ENCODE assay signal across 19 cellular contexts in genomic region chr21:44515359-44516165, GRCh38. TPM values are rescaled to one million over a fixed set of nuclear protein-coding genes. Genes with fewer than 3 reads are reported as not detected.
A peak's percentile ranks its signal among the peaks of the same experiment; 100 is the strongest.
DNase-seq lines count a peak whose midpoint lies in the region; ATAC-seq, FAIRE-seq and TF ChIP-seq lines count a peak whose summit lies in the region.
"Had no signal": no experiment of that assay in that cellular context is flagged by ENCODE, and none has a peak within 500 bp of the region (broad histone marks: within the 10 kb centered on the region; RNA-seq: fewer than 3 reads in every experiment).

No MANE protein-coding gene starts in this region.

- DNase-seq in RWPE2 (ENCODE audit: low spot score) (peak; percentile 49), HepG2 (ENCODE audit: low spot score) (no peak), neuronal stem cell (ENCODE audit: low spot score) (no peak), T1000 (lab: John Stamatoyannopoulos, UW) (no peak)
- DNase-seq in activated CD4-positive, CD25-positive, alpha-beta regulatory T cell (lab: John Stamatoyannopoulos, UW): no peak
- DNase-seq: BE2C, Caco-2, DND-41, GDM1, HCEC 1CT, HFFc6 had no signal

- H3K23ac ChIP-seq in neuronal stem cell (ENCODE audit: low read depth, low read length, poor library complexity): no peak overlapping the region

- H3K27ac ChIP-seq in BLaER1 treated with 17β-estradiol and CSF1 and Interleukin-3, amounts not matched to agents 10 nM and 100 nM: peak overlapping the region in 6 of 11 experiments; percentile 18 to 57 (median 38); a peak in 10 of 22 replicates
- H3K27ac ChIP-seq in RWPE2 (ENCODE audit: poor library complexity, severe bottlenecking) (no peak overlapping the region), HepG2 (ENCODE audit: extremely low read length, insufficient read depth, low read length) (no peak overlapping the region), neuronal stem cell (replicated peaks; ENCODE audit: low read length) (no peak overlapping the region)
- H3K27ac ChIP-seq: A549, HL-60 had no signal

- no peak for TF ChIP-seq RAD21 in HepG2 (CRISPR knock-in tag; IDR thresholded peaks at IDR 0.05)

- CTCF ChIA-PET in HepG2 (lab: Yijun Ruan, JAX; ENCODE audit: low intra/inter-chr PET ratio, low total read pairs): no interaction called here

- intact Hi-C loops in HepG2 (cut with micrococcal nuclease; ENCODE audit: unreplicated experiment): loop anchor here (2.0 kb wide), 1 partner anchor 277 kb away; no protein-coding TSS in a partner anchor

- H3K4ac ChIP-seq in neuronal stem cell (ENCODE audit: low read length): no peak overlapping the region

- H3K14ac ChIP-seq in neuronal stem cell (ENCODE audit: low read length): no peak overlapping the region

- WGBS in HepG2 (ENCODE audit: low lambda C conversion rate): 75% methylated on average over 28 of the region's 32 CpGs
- WGBS in neuronal stem cell (ENCODE audit: extremely low coverage in 2 of 2, insufficient read length in 2 of 2, insufficient replicate concordance in 1 of 2), 2 donors: no CpG with 5 or more reads among the region's 32 CpGs

- peak overlapping the region; percentile 42 for H2BK120ac ChIP-seq in neuronal stem cell (ENCODE audit: low read depth, low read length)

- no peak overlapping the region for H4K91ac ChIP-seq in neuronal stem cell (ENCODE audit: low read depth, low read length, poor library complexity)

- FAIRE-seq in HepG2 (lab: Jason Lieb, UNC): no peak
- FAIRE-seq: A549, GM12892, H1 had no signal

- peaks cover 0 to 10% (median 0%) of the 10 kb centered on the region in 11 experiments; a peak in 1 of 22 replicates for H3K36me3 ChIP-seq in BLaER1 treated with 17β-estradiol and CSF1 and Interleukin-3, amounts not matched to agents 10 nM and 100 nM
- H3K36me3 ChIP-seq in RWPE2 (ENCODE audit: low read depth): no peaks in the 10 kb centered on the region
- peaks cover 7% of the 10 kb centered on the region in 2 experiments; a peak in 4 of 5 replicates for H3K36me3 ChIP-seq in HepG2 (replicated peaks in 1 of 2; ENCODE audit: control insufficient read depth in 1 of 2, insufficient read depth in 2 of 2, low read length in 2 of 2)
- H3K36me3 ChIP-seq in neuronal stem cell (replicated peaks in 1 of 2; ENCODE audit: control insufficient read depth in 2 of 2, insufficient read depth in 2 of 2, low read length in 2 of 2): peaks cover 0 to 6% of the 10 kb centered on the region in 2 donors
- H3K36me3 ChIP-seq: BE2C had no signal

- no peak; a peak in 1 of 4 replicates for TF ChIP-seq POLR2A in HepG2 (IDR thresholded peaks at IDR 0.05; ENCODE audit: insufficient read depth in 1 of 2, low read depth in 2 of 2, low read length in 2 of 2)

- H2BK15ac ChIP-seq in neuronal stem cell (ENCODE audit: low read length): no peak overlapping the region

- BruUV-seq in HepG2 (replicated peaks; lab: Mats Ljungman, UMichigan): no TSS peak

- ATAC-seq in RWPE2 (ENCODE audit: low read depth): no peak
- no peak; the same call in 2 of the 3 replicates for ATAC-seq in HepG2
- ATAC-seq in HG03432 (IDR thresholded peaks at IDR 0.05; ENCODE audit: unreplicated experiment): no peak
- ATAC-seq: A549 had no signal

- H3K4me1 ChIP-seq in BLaER1 treated with 17β-estradiol and CSF1 and Interleukin-3, amounts not matched to agents 10 nM and 100 nM: peaks cover 5 to 32% (median 24%) of the 10 kb centered on the region in 10 experiments
- H3K4me1 ChIP-seq in RWPE2 (ENCODE audit: insufficient read depth, poor library complexity, severe bottlenecking) (no peaks in the 10 kb centered on the region), HepG2 (ENCODE audit: insufficient read depth, low read length) (peaks cover 55% of the 10 kb centered on the region), neuronal stem cell (ENCODE audit: control insufficient read depth in 2 of 2, insufficient read depth in 1 of 2, low read depth in 1 of 2, low read length in 2 of 2) (peaks cover 0 to 6% of the 10 kb centered on the region in 2 donors)
- H3K4me1 ChIP-seq: A549, BE2C had no signal

- H3K79me2 ChIP-seq in HepG2 (ENCODE audit: insufficient read depth, low read length): no peaks in the 10 kb centered on the region

- H2AK5ac ChIP-seq in neuronal stem cell (ENCODE audit: low read depth, low read length): peak overlapping the region; percentile 1

- TF ChIP-seq EP300 in HepG2 (IDR thresholded peaks at IDR 0.05; ENCODE audit: low read depth in 2 of 2, low read length in 2 of 2) (no peak), HepG2 (CRISPR knock-in tag; IDR thresholded peaks at IDR 0.05; ENCODE audit: borderline replicate concordance) (no peak)

- H3K9me3 ChIP-seq in BLaER1 treated with 17β-estradiol and CSF1 and Interleukin-3, amounts not matched to agents 10 nM and 100 nM (replicated peaks in 1 of 11): peaks cover 0 to 18% (median 0%) of the 10 kb centered on the region in 11 experiments; a peak in 3 of 22 replicates
- no peaks in the 10 kb centered on the region for H3K9me3 ChIP-seq in RWPE2 (ENCODE audit: severe bottlenecking)
- no peaks in the 10 kb centered on the region for H3K9me3 ChIP-seq in HepG2 (ENCODE audit: low read length)
- peaks cover 0 to 4% of the 10 kb centered on the region in 2 donors for H3K9me3 ChIP-seq in neuronal stem cell (replicated peaks in 1 of 2; ENCODE audit: control insufficient read depth in 2 of 2, insufficient read depth in 1 of 2, low read depth in 1 of 2, low read length in 2 of 2)
- H3K9me3 ChIP-seq: A549, BE2C, Caco-2 had no signal

- H3K9ac ChIP-seq in BLaER1 treated with 17β-estradiol and CSF1 and Interleukin-3, amounts not matched to agents 10 nM and 100 nM: peak overlapping the region in 4 of 11 experiments; percentile 11 to 35 (median 18); a peak in 5 of 22 replicates
- H3K9ac ChIP-seq in HepG2 (ENCODE audit: insufficient read depth, low read depth, low read length) (no peak overlapping the region), neuronal stem cell (ENCODE audit: low read depth, low read length, poor library complexity) (no peak overlapping the region)

- no peak overlapping the region for H2BK12ac ChIP-seq in neuronal stem cell (ENCODE audit: low read length)

- H4K8ac ChIP-seq in neuronal stem cell (ENCODE audit: low read depth, low read length): no peak overlapping the region

- no peaks in the 10 kb centered on the region for H3K27me3 ChIP-seq in BLaER1 treated with 17β-estradiol and CSF1 and Interleukin-3, amounts not matched to agents 10 nM and 100 nM
- H3K27me3 ChIP-seq in RWPE2 (ENCODE audit: insufficient read depth, poor library complexity, severe bottlenecking) (no peaks in the 10 kb centered on the region), HepG2 (ENCODE audit: control insufficient read depth in 1 of 2, insufficient read depth in 2 of 2, low read length in 2 of 2) (no peaks in the 10 kb centered on the region), neuronal stem cell (ENCODE audit: control insufficient read depth in 3 of 3, insufficient read depth in 3 of 3, low read depth in 1 of 3, low read length in 3 of 3) (no peaks in the 10 kb centered on the region)

- H2AFZ ChIP-seq in HepG2 (ENCODE audit: low read length) (no peak overlapping the region), neuronal stem cell (ENCODE audit: low read length) (no peak overlapping the region)

- peaks cover 0 to 18% (median 0%) of the 10 kb centered on the region in 11 experiments; a peak in 2 of 22 replicates for H4K20me1 ChIP-seq in BLaER1 treated with 17β-estradiol and CSF1 and Interleukin-3, amounts not matched to agents 10 nM and 100 nM
- H4K20me1 ChIP-seq in HepG2 (ENCODE audit: insufficient read depth, low read length): no peaks in the 10 kb centered on the region

- no peak overlapping the region for H2BK5ac ChIP-seq in neuronal stem cell (ENCODE audit: low read length)

- POLR2A ChIA-PET in HepG2 (lab: Yijun Ruan, JAX): interaction anchor here (1.2 to 3.8 kb wide), 4 partner anchors 10 to 398 kb away, joined by 4 to 49 read pairs (median 4); no protein-coding TSS in a partner anchor

- H3K79me1 ChIP-seq in neuronal stem cell (ENCODE audit: low read depth, low read length): peaks cover 4% of the 10 kb centered on the region

- no peak overlapping the region for H3K18ac ChIP-seq in neuronal stem cell (ENCODE audit: low read length)

- TF ChIP-seq CTCF in RWPE2 (IDR thresholded peaks at IDR 0.05; ENCODE audit: poor library complexity, severe bottlenecking) (no peak), HepG2 (CRISPR knock-in tag; IDR thresholded peaks at IDR 0.05) (peak; percentile 36; the same call in 1 of the 2 replicates)

- in situ Hi-C loops in HepG2 (cut with HindIII; ENCODE audit: extremely low pct_ligation_motif_present, low pct_unique_long_range_greater_than_20kb): no loop called here

- H3K4me3 ChIP-seq in BLaER1 treated with 17β-estradiol and CSF1 and Interleukin-3, amounts not matched to agents 10 nM and 100 nM: no peak overlapping the region
- no peak overlapping the region for H3K4me3 ChIP-seq in RWPE2 (ENCODE audit: severe bottlenecking)
- no peak overlapping the region for H3K4me3 ChIP-seq in HepG2 (replicated peaks in 1 of 3; ENCODE audit: insufficient read depth in 1 of 3, low read depth in 2 of 3, low read length in 3 of 3)
- H3K4me3 ChIP-seq in neuronal stem cell (ENCODE audit: low read length in 2 of 2): no peak overlapping the region
- H3K4me3 ChIP-seq: A549 had no signal

- peak overlapping the region in 9 of 11 experiments; percentile 43 to 84 (median 74); a peak in 18 of 22 replicates for H3K4me2 ChIP-seq in BLaER1 treated with 17β-estradiol and CSF1 and Interleukin-3, amounts not matched to agents 10 nM and 100 nM
- H3K4me2 ChIP-seq in HepG2 (ENCODE audit: low read depth, low read length): peak overlapping the region; percentile 44
- no peak overlapping the region for H3K4me2 ChIP-seq in neuronal stem cell (ENCODE audit: insufficient read depth, low read length, poor library complexity, severe bottlenecking)
- H3K4me2 ChIP-seq: A549 had no signal

RNA-seq across cellular contexts. Expression of gene KRTAP10-1, which starts 24.4 kb away (rescaled TPM):
- total RNA-seq in HepG2 (2016; rRNA removed; fragmentation: Illumina TruSeq; extraction: Trizol): not detected in 2 replicates
- total RNA-seq in HepG2 (2016; cell fraction: cytosol; rRNA removed; fragmentation: Illumina TruSeq; extraction: Trizol; ENCODE audit: low read depth): not detected in 2 replicates
- not detected in 2 replicates for total RNA-seq in HepG2 (2016; cell fraction: insoluble cytoplasmic fraction; rRNA removed; fragmentation: Illumina TruSeq; extraction: Trizol)
- not detected in 2 replicates for total RNA-seq in HepG2 (2016; cell fraction: membrane; rRNA removed; fragmentation: Illumina TruSeq; extraction: Trizol)
- total RNA-seq in HepG2 (2016; cell fraction: nucleus; rRNA removed; fragmentation: Illumina TruSeq; extraction: Trizol): not detected in 2 replicates
- polyA plus RNA-seq in HepG2 (2011; rRNA removed): not detected in 2 replicates
- polyA plus RNA-seq in HepG2 (2011; cell fraction: cytosol; rRNA removed): not detected in 2 replicates
- not detected in 2 replicates for polyA plus RNA-seq in HepG2 (2011; cell fraction: nucleus; rRNA removed)
- polyA plus RNA-seq in HepG2 (2012): not detected in 2 replicates
- polyA plus RNA-seq in HepG2 (2016; cell fraction: cytosol; fragmentation: Illumina TruSeq; extraction: Trizol; ENCODE audit: low read depth): not detected in 2 replicates
- not detected in 2 replicates for polyA plus RNA-seq in HepG2 (2016; cell fraction: insoluble cytoplasmic fraction; fragmentation: Illumina TruSeq; extraction: Trizol; ENCODE audit: low read depth)
- not detected in 2 replicates for polyA plus RNA-seq in HepG2 (2016; cell fraction: membrane; fragmentation: Illumina TruSeq; extraction: Trizol; ENCODE audit: low read depth)
- polyA plus RNA-seq in HepG2 (2016; cell fraction: nucleus; fragmentation: Illumina TruSeq; extraction: Trizol; ENCODE audit: insufficient read depth, low read depth): not detected in 2 replicates
- polyA minus RNA-seq in HepG2 (2011; rRNA and poly(A)+ RNA removed; ENCODE audit: low replicate concordance): 0.16 TPM in 1 of 2 replicates, not detected in the other
- polyA minus RNA-seq in HepG2 (2011; cell fraction: cytosol; rRNA and poly(A)+ RNA removed): not detected in 2 replicates
- polyA minus RNA-seq in HepG2 (2011; cell fraction: nucleus; rRNA and poly(A)+ RNA removed): not detected in 2 replicates
- polyA plus RNA-seq in neuronal stem cell (2013, experiment 1 of 2): not detected
- not detected for polyA plus RNA-seq in neuronal stem cell (2013, experiment 2 of 2)
- total RNA-seq: Caco-2; CD8-positive, alpha-beta memory T cell; H1; HFFc6 had no signal
- polyA plus RNA-seq: A549; AG04450; CD8-positive, alpha-beta memory T cell had no signal

RNA-seq across cellular contexts. Expression of gene KRTAP10-2, which starts 35.7 kb away (rescaled TPM):
- not detected in 2 replicates for total RNA-seq in HepG2 (2016; rRNA removed; fragmentation: Illumina TruSeq; extraction: Trizol)
- not detected in 2 replicates for total RNA-seq in HepG2 (2016; cell fraction: cytosol; rRNA removed; fragmentation: Illumina TruSeq; extraction: Trizol; ENCODE audit: low read depth)
- total RNA-seq in HepG2 (2016; cell fraction: insoluble cytoplasmic fraction; rRNA removed; fragmentation: Illumina TruSeq; extraction: Trizol): not detected in 2 replicates
- total RNA-seq in HepG2 (2016; cell fraction: membrane; rRNA removed; fragmentation: Illumina TruSeq; extraction: Trizol): not detected in 2 replicates
- total RNA-seq in HepG2 (2016; cell fraction: nucleus; rRNA removed; fragmentation: Illumina TruSeq; extraction: Trizol): not detected in 2 replicates
- not detected in 2 replicates for polyA plus RNA-seq in HepG2 (2011; rRNA removed)
- not detected in 2 replicates for polyA plus RNA-seq in HepG2 (2011; cell fraction: cytosol; rRNA removed)
- 0.14 TPM in 1 of 2 replicates, not detected in the other for polyA plus RNA-seq in HepG2 (2011; cell fraction: nucleus; rRNA removed)
- not detected in 2 replicates for polyA plus RNA-seq in HepG2 (2012)
- polyA plus RNA-seq in HepG2 (2016; cell fraction: cytosol; fragmentation: Illumina TruSeq; extraction: Trizol; ENCODE audit: low read depth): not detected in 2 replicates
- not detected in 2 replicates for polyA plus RNA-seq in HepG2 (2016; cell fraction: insoluble cytoplasmic fraction; fragmentation: Illumina TruSeq; extraction: Trizol; ENCODE audit: low read depth)
- polyA plus RNA-seq in HepG2 (2016; cell fraction: membrane; fragmentation: Illumina TruSeq; extraction: Trizol; ENCODE audit: low read depth): not detected in 2 replicates
- polyA plus RNA-seq in HepG2 (2016; cell fraction: nucleus; fragmentation: Illumina TruSeq; extraction: Trizol; ENCODE audit: insufficient read depth, low read depth): not detected in 2 replicates
- not detected in 2 replicates for polyA minus RNA-seq in HepG2 (2011; rRNA and poly(A)+ RNA removed; ENCODE audit: low replicate concordance)
- polyA minus RNA-seq in HepG2 (2011; cell fraction: cytosol; rRNA and poly(A)+ RNA removed): not detected in 2 replicates
- not detected in 2 replicates for polyA minus RNA-seq in HepG2 (2011; cell fraction: nucleus; rRNA and poly(A)+ RNA removed)
- not detected for polyA plus RNA-seq in neuronal stem cell (2013, experiment 1 of 2)
- polyA plus RNA-seq in neuronal stem cell (2013, experiment 2 of 2): not detected
- total RNA-seq: Caco-2; CD8-positive, alpha-beta memory T cell; H1; HFFc6 had no signal
- polyA plus RNA-seq: A549; AG04450; CD8-positive, alpha-beta memory T cell had no signal

RNA-seq across cellular contexts. Expression of gene KRTAP10-3, which starts 43.0 kb away (rescaled TPM):
- total RNA-seq in HepG2 (2016; rRNA removed; fragmentation: Illumina TruSeq; extraction: Trizol): not detected in 2 replicates
- not detected in 2 replicates for total RNA-seq in HepG2 (2016; cell fraction: cytosol; rRNA removed; fragmentation: Illumina TruSeq; extraction: Trizol; ENCODE audit: low read depth)
- not detected in 2 replicates for total RNA-seq in HepG2 (2016; cell fraction: insoluble cytoplasmic fraction; rRNA removed; fragmentation: Illumina TruSeq; extraction: Trizol)
- not detected in 2 replicates for total RNA-seq in HepG2 (2016; cell fraction: membrane; rRNA removed; fragmentation: Illumina TruSeq; extraction: Trizol)
- total RNA-seq in HepG2 (2016; cell fraction: nucleus; rRNA removed; fragmentation: Illumina TruSeq; extraction: Trizol): not detected in 2 replicates
- not detected in 2 replicates for polyA plus RNA-seq in HepG2 (2011; rRNA removed)
- polyA plus RNA-seq in HepG2 (2011; cell fraction: cytosol; rRNA removed): not detected in 2 replicates
- not detected in 2 replicates for polyA plus RNA-seq in HepG2 (2011; cell fraction: nucleus; rRNA removed)
- not detected in 2 replicates for polyA plus RNA-seq in HepG2 (2012)
- not detected in 2 replicates for polyA plus RNA-seq in HepG2 (2016; cell fraction: cytosol; fragmentation: Illumina TruSeq; extraction: Trizol; ENCODE audit: low read depth)
- polyA plus RNA-seq in HepG2 (2016; cell fraction: insoluble cytoplasmic fraction; fragmentation: Illumina TruSeq; extraction: Trizol; ENCODE audit: low read depth): not detected in 2 replicates
- polyA plus RNA-seq in HepG2 (2016; cell fraction: membrane; fragmentation: Illumina TruSeq; extraction: Trizol; ENCODE audit: low read depth): not detected in 2 replicates
- not detected in 2 replicates for polyA plus RNA-seq in HepG2 (2016; cell fraction: nucleus; fragmentation: Illumina TruSeq; extraction: Trizol; ENCODE audit: insufficient read depth, low read depth)
- not detected in 2 replicates for polyA minus RNA-seq in HepG2 (2011; rRNA and poly(A)+ RNA removed; ENCODE audit: low replicate concordance)
- not detected in 2 replicates for polyA minus RNA-seq in HepG2 (2011; cell fraction: cytosol; rRNA and poly(A)+ RNA removed)
- polyA minus RNA-seq in HepG2 (2011; cell fraction: nucleus; rRNA and poly(A)+ RNA removed): not detected in 2 replicates
- not detected for polyA plus RNA-seq in neuronal stem cell (2013, experiment 1 of 2)
- polyA plus RNA-seq in neuronal stem cell (2013, experiment 2 of 2): not detected
- total RNA-seq: Caco-2; CD8-positive, alpha-beta memory T cell; H1; HFFc6 had no signal
- polyA plus RNA-seq: A549; AG04450; CD8-positive, alpha-beta memory T cell; H1 had no signal

RNA-seq across cellular contexts. Expression of gene KRTAP10-4, which starts 58.0 kb away (rescaled TPM):
- not detected in 2 replicates for total RNA-seq in HepG2 (2016; rRNA removed; fragmentation: Illumina TruSeq; extraction: Trizol)
- total RNA-seq in HepG2 (2016; cell fraction: cytosol; rRNA removed; fragmentation: Illumina TruSeq; extraction: Trizol; ENCODE audit: low read depth): not detected in 2 replicates
- not detected in 2 replicates for total RNA-seq in HepG2 (2016; cell fraction: insoluble cytoplasmic fraction; rRNA removed; fragmentation: Illumina TruSeq; extraction: Trizol)
- total RNA-seq in HepG2 (2016; cell fraction: membrane; rRNA removed; fragmentation: Illumina TruSeq; extraction: Trizol): not detected in 2 replicates
- total RNA-seq in HepG2 (2016; cell fraction: nucleus; rRNA removed; fragmentation: Illumina TruSeq; extraction: Trizol): not detected in 2 replicates
- not detected in 2 replicates for polyA plus RNA-seq in HepG2 (2011; rRNA removed)
- polyA plus RNA-seq in HepG2 (2011; cell fraction: cytosol; rRNA removed): not detected in 2 replicates
- not detected in 2 replicates for polyA plus RNA-seq in HepG2 (2011; cell fraction: nucleus; rRNA removed)
- 0.12 TPM in 1 of 2 replicates, not detected in the other for polyA plus RNA-seq in HepG2 (2012)
- polyA plus RNA-seq in HepG2 (2016; cell fraction: cytosol; fragmentation: Illumina TruSeq; extraction: Trizol; ENCODE audit: low read depth): not detected in 2 replicates
- not detected in 2 replicates for polyA plus RNA-seq in HepG2 (2016; cell fraction: insoluble cytoplasmic fraction; fragmentation: Illumina TruSeq; extraction: Trizol; ENCODE audit: low read depth)
- not detected in 2 replicates for polyA plus RNA-seq in HepG2 (2016; cell fraction: membrane; fragmentation: Illumina TruSeq; extraction: Trizol; ENCODE audit: low read depth)
- polyA plus RNA-seq in HepG2 (2016; cell fraction: nucleus; fragmentation: Illumina TruSeq; extraction: Trizol; ENCODE audit: insufficient read depth, low read depth): not detected in 2 replicates
- polyA minus RNA-seq in HepG2 (2011; rRNA and poly(A)+ RNA removed; ENCODE audit: low replicate concordance): not detected in 2 replicates
- not detected in 2 replicates for polyA minus RNA-seq in HepG2 (2011; cell fraction: cytosol; rRNA and poly(A)+ RNA removed)
- polyA minus RNA-seq in HepG2 (2011; cell fraction: nucleus; rRNA and poly(A)+ RNA removed): not detected in 2 replicates
- polyA plus RNA-seq in neuronal stem cell (2013, experiment 1 of 2): not detected
- 0.01 TPM for polyA plus RNA-seq in neuronal stem cell (2013, experiment 2 of 2)
- total RNA-seq: Caco-2; CD8-positive, alpha-beta memory T cell; H1; HFFc6 had no signal
- polyA plus RNA-seq: A549; AG04450; CD8-positive, alpha-beta memory T cell; H1 had no signal

Comparison
In these comparisons a context has a peak if more than half of its experiments do, and no peak if none do; other contexts are left out.
1. H3K27ac ChIP-seq: peak in BLaER1 treated with 17β-estradiol and CSF1 and Interleukin-3, amounts not matched to agents 10 nM and 100 nM (6 of 11); none in RWPE2 (single experiment), HepG2 (single experiment) and neuronal stem cell (single experiment).